Comparison of ENCODE assay signal across 10 cellular contexts in genomic region chr10:50470345-50470744, GRCh38.
A peak's percentile ranks its signal among the peaks of the same experiment; 100 is the strongest.
DNase-seq lines count a peak whose midpoint lies in the region; ATAC-seq and TF ChIP-seq lines count a peak whose summit lies in the region.
"Had no signal": no experiment of that assay in that cellular context is flagged by ENCODE, and none has a peak within 500 bp of the region (broad histone marks: within the 10 kb centered on the region; RNA-seq: fewer than 3 reads in every experiment).

No MANE protein-coding gene starts in this region.

- no peaks in the 10 kb centered on the region for H3K9me3 ChIP-seq in ectodermal cell (ENCODE audit: control insufficient read depth, low read length)
- H3K9me3 ChIP-seq in spleen, result no peaks in the 10 kb centered on the region
- H3K9me3 ChIP-seq: psoas muscle had no signal

- H3K36me3 ChIP-seq in ectodermal cell (ENCODE audit: control insufficient read depth, insufficient read depth, low read length) (no peaks in the 10 kb centered on the region), spleen (no peaks in the 10 kb centered on the region)
- H3K36me3 ChIP-seq: cardiac muscle cell had no signal

- H3K4me3 ChIP-seq in ectodermal cell (ENCODE audit: insufficient read depth, low read depth, low read length) (no peak overlapping the region), spleen (no peak overlapping the region)
- H3K4me3 ChIP-seq: cardiac muscle cell, psoas muscle had no signal

- no peak overlapping the region for H3K27ac Mint-ChIP-seq in stimulated activated naive CD8-positive, alpha-beta T cell treated with anti-CD3 and anti-CD28 coated beads, Interleukin-15, amount 100 ng/mL, for 72 hours

- H3K27me3 Mint-ChIP-seq in stimulated activated naive CD8-positive, alpha-beta T cell treated with anti-CD3 and anti-CD28 coated beads, Interleukin-15, amount 100 ng/mL, for 72 hours, result no peaks in the 10 kb centered on the region

- H3K9me3 Mint-ChIP-seq in stimulated activated naive CD8-positive, alpha-beta T cell treated with anti-CD3 and anti-CD28 coated beads, Interleukin-15, amount 100 ng/mL, for 72 hours, result peaks cover 0 to under 1% of the 10 kb centered on the region in 2 donors

- intact Hi-C loops in spleen (cut with DNase I; ENCODE audit: low total_unique reads), result no loop called here

- peaks cover 63% of the 10 kb centered on the region for H3K4me1 Mint-ChIP-seq in stimulated activated naive CD8-positive, alpha-beta T cell treated with anti-CD3 and anti-CD28 coated beads, Interleukin-15, amount 100 ng/mL, for 72 hours

- no peak for DNase-seq in stimulated activated naive CD8-positive, alpha-beta T cell treated with anti-CD3 and anti-CD28 coated beads, Interleukin-15, amount 100 ng/mL, for 72 hours
- DNase-seq in stimulated activated naive CD8-positive, alpha-beta T cell treated with anti-CD3 and anti-CD28 coated beads, Interleukin-15, Interleukin-2, amounts not matched to agents 100 U/mL and 50 U/mL, for 24 hours, result no peak
- no peak for DNase-seq in activated T-cell treated with anti-CD3 and anti-CD28 coated beads, Interleukin-2, amount 50 U/mL, for 48 hours
- no peak for DNase-seq in spleen
- no peak for DNase-seq in NCI-H446 treated with DMSO at 0.1 percent for 48 hours (lab: John Stamatoyannopoulos, UW)
- no peak for DNase-seq in cerebellum (ENCODE audit: low spot score)

- ATAC-seq in stimulated activated naive CD8-positive, alpha-beta T cell treated with anti-CD3 and anti-CD28 coated beads, Interleukin-15, amount 100 ng/mL, for 72 hours, result peak; percentile 69
- no peak for ATAC-seq in stimulated activated naive CD8-positive, alpha-beta T cell treated with anti-CD3 and anti-CD28 coated beads, Interleukin-15, Interleukin-2, amounts not matched to agents 100 U/mL and 50 U/mL, for 24 hours
- ATAC-seq in HG03159 (IDR thresholded peaks at IDR 0.05; ENCODE audit: unreplicated experiment), result peak; percentile 51

- H3K4me1 ChIP-seq in ectodermal cell (ENCODE audit: control insufficient read depth, insufficient read depth, low read length) (peaks cover 6% of the 10 kb centered on the region), spleen (peaks cover 5 to 45% (median 21%) of the 10 kb centered on the region in 6 donors)

- H3K4me3 Mint-ChIP-seq in stimulated activated naive CD8-positive, alpha-beta T cell treated with anti-CD3 and anti-CD28 coated beads, Interleukin-15, amount 100 ng/mL, for 72 hours, result no peak overlapping the region

- TF ChIP-seq POLR2A in spleen (IDR thresholded peaks at IDR 0.05), result no peak

- TF ChIP-seq CTCF in spleen (IDR thresholded peaks at IDR 0.05 in 8 of 11, conservative IDR thresholded peaks at IDR 0.05 in 3 of 11), result no peak

- H3K27ac ChIP-seq in ectodermal cell (ENCODE audit: insufficient read depth, low read depth, low read length, poor library complexity, severe bottlenecking) (peak overlapping the region; percentile 11), spleen (no peak overlapping the region)
- H3K27ac ChIP-seq: cardiac muscle cell, psoas muscle had no signal

- no peaks in the 10 kb centered on the region for H3K27me3 ChIP-seq in ectodermal cell (ENCODE audit: control insufficient read depth, insufficient read depth, low read length, poor library complexity, severe bottlenecking)
- no peaks in the 10 kb centered on the region for H3K27me3 ChIP-seq in spleen (replicated peaks in 1 of 7)
- H3K27me3 ChIP-seq: cardiac muscle cell had no signal
